9 cellular contexts compared by ENCODE assay signal in genomic region chr11:127470485-127470884, GRCh38.
DNase-seq lines count a peak whose midpoint lies in the region; ATAC-seq and TF ChIP-seq lines count a peak whose summit lies in the region.
"Had no signal": no experiment of that assay in that cellular context is flagged by ENCODE, and none has a peak within 500 bp of the region (broad histone marks: within the 10 kb centered on the region; RNA-seq: fewer than 3 reads in every experiment).

No MANE protein-coding gene starts in this region.

- peaks cover 0 to 4% (median 0%) of the 10 kb centered on the region in 8 donors for H3K9me3 Mint-ChIP-seq in CD4-positive, alpha-beta memory T cell
- H3K9me3 Mint-ChIP-seq: stimulated activated naive CD8-positive, alpha-beta T cell treated with anti-CD3 and anti-CD28 coated beads, Interleukin-15, Interleukin-2, amounts not matched to agents 100 ng/mL and 50 ng/mL, for 24 hours had no signal

- no peaks in the 10 kb centered on the region for H4K20me1 ChIP-seq in MM.1S (ENCODE audit: insufficient read depth, low read length)

- peaks cover 0 to 1% of the 10 kb centered on the region in 2 donors for H3K27me3 Mint-ChIP-seq in CD4-positive, alpha-beta memory T cell
- H3K27me3 Mint-ChIP-seq: stimulated activated naive CD8-positive, alpha-beta T cell treated with anti-CD3 and anti-CD28 coated beads, Interleukin-15, Interleukin-2, amounts not matched to agents 100 ng/mL and 50 ng/mL, for 24 hours had no signal

- H3F3A ChIP-seq in MM.1S (ENCODE audit: insufficient read depth, low read length), result no peaks in the 10 kb centered on the region

- no peak overlapping the region for H3K27ac Mint-ChIP-seq in CD4-positive, alpha-beta memory T cell
- H3K27ac Mint-ChIP-seq: stimulated activated naive CD8-positive, alpha-beta T cell treated with anti-CD3 and anti-CD28 coated beads, Interleukin-15, Interleukin-2, amounts not matched to agents 100 ng/mL and 50 ng/mL, for 24 hours had no signal

- no peak overlapping the region for H3K9ac ChIP-seq in MM.1S (ENCODE audit: low read length)

- H3K4me1 ChIP-seq in MM.1S (ENCODE audit: low read length), result no peaks in the 10 kb centered on the region
- no peaks in the 10 kb centered on the region for H3K4me1 ChIP-seq in CD4-positive, alpha-beta memory T cell (ENCODE audit: insufficient read depth, low read length)

- no peaks in the 10 kb centered on the region for H3K36me3 Mint-ChIP-seq in CD4-positive, alpha-beta memory T cell

- ATAC-seq in HG02763 (IDR thresholded peaks at IDR 0.05; ENCODE audit: unreplicated experiment), result no peak

- H3K27ac ChIP-seq in MM.1S (ENCODE audit: low read length), result no peak overlapping the region
- H3K27ac ChIP-seq in CD4-positive, alpha-beta memory T cell (ENCODE audit: low read depth, low read length), result no peak overlapping the region

- intact Hi-C loops in CD4-positive, alpha-beta memory T cell (cut with micrococcal nuclease), result no loop called here

- no peaks in the 10 kb centered on the region for H3K27me3 ChIP-seq in MM.1S (replicated peaks; ENCODE audit: insufficient read depth, low read length)
- no peaks in the 10 kb centered on the region for H3K27me3 ChIP-seq in CD4-positive, alpha-beta memory T cell (ENCODE audit: insufficient read depth, low read length)

- CTCF ChIA-PET in CD4-positive, alpha-beta memory T cell (lab: Charles Lee; ENCODE audit: partially characterized antibody), result no interaction called here

- no peak overlapping the region for H3K4me3 Mint-ChIP-seq in CD4-positive, alpha-beta memory T cell
- H3K4me3 Mint-ChIP-seq: stimulated activated naive CD8-positive, alpha-beta T cell treated with anti-CD3 and anti-CD28 coated beads, Interleukin-15, Interleukin-2, amounts not matched to agents 100 ng/mL and 50 ng/mL, for 24 hours had no signal

- no peaks in the 10 kb centered on the region for H3K36me3 ChIP-seq in MM.1S (replicated peaks; ENCODE audit: insufficient read depth, low read length)
- H3K36me3 ChIP-seq in CD4-positive, alpha-beta memory T cell (ENCODE audit: insufficient read depth, low read length), result no peaks in the 10 kb centered on the region

- TF ChIP-seq CTCF in GM20000 (IDR thresholded peaks at IDR 0.05; ENCODE audit: extremely low read depth, missing control alignments) (no peak), MM.1S (IDR thresholded peaks at IDR 0.05; ENCODE audit: low read length) (peak; percentile 32)

- H2AFZ ChIP-seq in MM.1S (ENCODE audit: low read length), result no peak overlapping the region

- POLR2A ChIA-PET in CD4-positive, alpha-beta memory T cell (lab: Charles Lee; ENCODE audit: partially characterized antibody), result no interaction called here

- H3K4me3 ChIP-seq in MM.1S (ENCODE audit: low read length), result no peak overlapping the region
- H3K4me3 ChIP-seq in CD4-positive, alpha-beta memory T cell (ENCODE audit: low read length in 2 of 2), result no peak overlapping the region

- no peaks in the 10 kb centered on the region for H3K4me1 Mint-ChIP-seq in CD4-positive, alpha-beta memory T cell

- H3K9me3 ChIP-seq in MM.1S (replicated peaks; ENCODE audit: insufficient read depth, low read length), result no peaks in the 10 kb centered on the region
- no peaks in the 10 kb centered on the region for H3K9me3 ChIP-seq in CD4-positive, alpha-beta memory T cell (ENCODE audit: control insufficient read depth in 1 of 2, low read length in 2 of 2)

- H3K4me2 ChIP-seq in MM.1S (ENCODE audit: low read depth, low read length), result no peak overlapping the region

- peak; percentile 26 for DNase-seq in COLO829 (ENCODE audit: low spot score)
- peak; percentile 8 for DNase-seq in GM20000 (ENCODE audit: low spot score)
- peak; percentile 18 for DNase-seq in MM.1S
- peak; percentile 29 for DNase-seq in foreskin melanocyte
- DNase-seq in ecto neural progenitor cell (ENCODE audit: low spot score), result no peak
- no peak for DNase-seq in CD4-positive, alpha-beta memory T cell
- no peak for DNase-seq in activated naive CD4-positive, alpha-beta T cell treated with Interleukin-2 at 50 U/mL for 16 hours

- H3K79me2 ChIP-seq in MM.1S (ENCODE audit: low read length), result no peaks in the 10 kb centered on the region

- no peaks in the 10 kb centered on the region for H3K9me2 ChIP-seq in MM.1S (replicated peaks; ENCODE audit: insufficient read depth, low read length)

Comparison
In these comparisons a context has a peak if more than half of its experiments do, and no peak if none do; other contexts are left out.
1. DNase-seq: peak in COLO829 (single experiment), GM20000 (single experiment), MM.1S (single experiment) and foreskin melanocyte (single experiment); none in ecto neural progenitor cell (single experiment), CD4-positive, alpha-beta memory T cell (0 of 5) and activated naive CD4-positive, alpha-beta T cell treated with Interleukin-2 at 50 U/mL for 16 hours (single experiment).